ENCODE assay signal across 1 cellular context in genomic region chr4:130359537-130359936, GRCh38.
TF ChIP-seq lines count a peak whose summit lies in the region.

No MANE protein-coding gene starts in this region.

TF ChIP-seq in SK-N-SH treated with all-trans-retinoic acid at 6 μM for 48 hours, 23 proteins besides CTCF, POLR2A, EP300 and RAD21 (continued from another document):
- TF ChIP-seq CREB5 (CRISPR knock-in tag; IDR thresholded peaks at IDR 0.05; ENCODE audit: low read depth), result no peak
- no peak for TF ChIP-seq ZNF8 (CRISPR knock-in tag; IDR thresholded peaks at IDR 0.05)
- no peak for TF ChIP-seq SNAI2 (CRISPR knock-in tag; IDR thresholded peaks at IDR 0.05)
- no peak for TF ChIP-seq BACH2 (CRISPR knock-in tag; IDR thresholded peaks at IDR 0.05; ENCODE audit: borderline replicate concordance)
- TF ChIP-seq ZFP3 (CRISPR knock-in tag; IDR thresholded peaks at IDR 0.05), result no peak
- no peak for TF ChIP-seq RARB (CRISPR knock-in tag; IDR thresholded peaks at IDR 0.05)
- no peak for TF ChIP-seq ARNTL (CRISPR knock-in tag; IDR thresholded peaks at IDR 0.05; ENCODE audit: borderline replicate concordance, low read depth)
